Comparison of ENCODE assay signal across 1 cellular context in the genomic region with DNA sequence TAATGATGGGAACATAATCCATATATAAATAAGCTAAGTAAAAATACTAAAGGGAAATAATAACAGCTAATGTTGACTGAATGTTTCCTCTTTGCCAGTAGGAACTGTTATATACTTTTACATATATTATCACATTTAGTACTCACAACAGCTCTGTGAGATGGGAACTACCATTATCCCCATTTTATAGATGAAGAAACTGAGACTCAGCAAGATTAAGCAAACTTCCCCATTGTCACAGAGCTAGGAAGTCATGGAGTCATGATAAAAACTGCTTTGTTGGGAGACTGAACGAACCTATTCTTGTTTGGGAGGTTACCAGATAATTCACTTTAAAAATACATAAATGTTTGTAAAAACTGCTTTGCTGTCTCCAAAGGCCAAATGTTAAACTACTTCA.
TF ChIP-seq lines count a peak whose summit lies in the region.

No MANE protein-coding gene starts in this region.

TF ChIP-seq in K562, 482 proteins besides CTCF, POLR2A, EP300 and RAD21:
- TF ChIP-seq, protein P1, sequence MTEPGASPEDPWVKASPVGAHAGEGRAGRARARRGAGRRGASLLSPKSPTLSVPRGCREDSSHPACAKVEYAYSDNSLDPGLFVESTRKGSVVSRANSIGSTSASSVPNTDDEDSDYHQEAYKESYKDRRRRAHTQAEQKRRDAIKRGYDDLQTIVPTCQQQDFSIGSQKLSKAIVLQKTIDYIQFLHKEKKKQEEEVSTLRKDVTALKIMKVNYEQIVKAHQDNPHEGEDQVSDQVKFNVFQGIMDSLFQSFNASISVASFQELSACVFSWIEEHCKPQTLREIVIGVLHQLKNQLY (CRISPR knock-in tag; conservative IDR thresholded peaks at IDR 0.05): no peak
- TF ChIP-seq ZKSCAN8 (CRISPR knock-in tag; IDR thresholded peaks at IDR 0.05) (no peak), KDM4B (IDR thresholded peaks at IDR 0.05; ENCODE audit: borderline replicate concordance in 2 of 2, low read depth in 1 of 2) (no peak), RNF219 (CRISPR knock-in tag; IDR thresholded peaks at IDR 0.05) (no peak), BCOR (IDR thresholded peaks at IDR 0.05) (peak; percentile 87), STAT5A (IDR thresholded peaks at IDR 0.05; ENCODE audit: borderline replicate concordance, low read length) (no peak), ZC3H8 (IDR thresholded peaks at IDR 0.05) (no peak), RBM25 (IDR thresholded peaks at IDR 0.05; ENCODE audit: low read depth, low read length, severe bottlenecking) (peak; percentile 99), FOXO4 (CRISPR knock-in tag; IDR thresholded peaks at IDR 0.05) (no peak), SETDB1 (IDR thresholded peaks at IDR 0.05; ENCODE audit: low read length) (no peak), CEBPG (CRISPR knock-in tag; IDR thresholded peaks at IDR 0.05) (no peak), CEBPG (tag; conservative IDR thresholded peaks at IDR 0.05 in 1 of 2, IDR thresholded peaks at IDR 0.05 in 1 of 2) (no peak), IRF2 (CRISPR knock-in tag; IDR thresholded peaks at IDR 0.05) (no peak), KDM1A (IDR thresholded peaks at IDR 0.05) (peak; percentile 16 to 53; a peak in 3 of 4 replicates), TRIM28 (IDR thresholded peaks at IDR 0.05) (no peak), NFIC (IDR thresholded peaks at IDR 0.05) (no peak), GABPA (tag; conservative IDR thresholded peaks at IDR 0.05; ENCODE audit: low read depth) (no peak), ADNP (tag; IDR thresholded peaks at IDR 0.05) (peak; percentile 73; the same call in 1 of the 2 replicates), USF1 (CRISPR knock-in tag; IDR thresholded peaks at IDR 0.05) (no peak), CC2D1A (IDR thresholded peaks at IDR 0.05) (no peak), ETS1 (conservative IDR thresholded peaks at IDR 0.05; ENCODE audit: control insufficient read depth, low read depth, low read length) (no peak), ZC3H11A (IDR thresholded peaks at IDR 0.05; ENCODE audit: low read depth, low read length) (no peak), SMARCA5 (IDR thresholded peaks at IDR 0.05) (peak; percentile 21; the same call in 1 of the 2 replicates)
- TF ChIP-seq, protein P2, sequence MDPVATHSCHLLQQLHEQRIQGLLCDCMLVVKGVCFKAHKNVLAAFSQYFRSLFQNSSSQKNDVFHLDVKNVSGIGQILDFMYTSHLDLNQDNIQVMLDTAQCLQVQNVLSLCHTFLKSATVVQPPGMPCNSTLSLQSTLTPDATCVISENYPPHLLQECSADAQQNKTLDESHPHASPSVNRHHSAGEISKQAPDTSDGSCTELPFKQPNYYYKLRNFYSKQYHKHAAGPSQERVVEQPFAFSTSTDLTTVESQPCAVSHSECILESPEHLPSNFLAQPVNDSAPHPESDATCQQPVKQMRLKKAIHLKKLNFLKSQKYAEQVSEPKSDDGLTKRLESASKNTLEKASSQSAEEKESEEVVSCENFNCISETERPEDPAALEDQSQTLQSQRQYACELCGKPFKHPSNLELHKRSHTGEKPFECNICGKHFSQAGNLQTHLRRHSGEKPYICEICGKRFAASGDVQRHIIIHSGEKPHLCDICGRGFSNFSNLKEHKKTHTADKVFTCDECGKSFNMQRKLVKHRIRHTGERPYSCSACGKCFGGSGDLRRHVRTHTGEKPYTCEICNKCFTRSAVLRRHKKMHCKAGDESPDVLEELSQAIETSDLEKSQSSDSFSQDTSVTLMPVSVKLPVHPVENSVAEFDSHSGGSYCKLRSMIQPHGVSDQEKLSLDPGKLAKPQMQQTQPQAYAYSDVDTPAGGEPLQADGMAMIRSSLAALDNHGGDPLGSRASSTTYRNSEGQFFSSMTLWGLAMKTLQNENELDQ (CRISPR knock-in tag; IDR thresholded peaks at IDR 0.05; ENCODE audit: borderline replicate concordance): no peak
TF ChIP-seq in K562: peak in this region for 5.
